Comparison of ENCODE assay signal across 25 cellular contexts in the genomic region with DNA sequence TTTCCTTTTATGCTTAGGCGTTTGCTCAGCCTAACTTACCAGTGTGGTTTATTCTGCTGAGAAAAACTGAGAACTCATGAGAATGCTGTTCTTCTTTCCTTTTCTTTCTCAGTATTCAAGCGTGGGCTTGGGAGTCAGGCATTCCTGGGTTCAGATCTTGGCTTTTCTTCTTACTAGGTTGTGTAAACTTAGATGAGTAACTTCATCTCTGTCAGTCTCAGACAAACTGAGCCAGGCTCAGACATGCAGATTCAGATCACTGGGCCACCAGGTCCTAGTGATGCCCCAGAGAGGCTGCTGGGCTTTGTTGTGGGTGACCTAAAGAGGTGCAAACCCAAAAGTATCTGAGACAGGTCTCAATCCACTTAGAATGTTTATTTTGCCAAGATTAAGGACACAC.
"Had no signal": no experiment of that assay in that cellular context is flagged by ENCODE, and none has a peak within 500 bp of the region (broad histone marks: within the 10 kb centered on the region; RNA-seq: fewer than 3 reads in every experiment).

No MANE protein-coding gene starts in this region.

- H3K9me3 ChIP-seq: left ventricle myocardium inferior, mucosa of descending colon, ovary, suprapubic skin, thoracic aorta, tibial artery, upper lobe of right lung had no signal

- H3K36me3 ChIP-seq: left ventricle myocardium inferior, ovary, suprapubic skin, thoracic aorta, tibial artery, upper lobe of right lung had no signal

- H3K27ac Mint-ChIP-seq: naive thymus-derived CD4-positive, alpha-beta T cell; natural killer cell treated with Interleukin-12 subunit alpha and Interleukin-12 subunit beta and Interleukin-15 and Interleukin-18, amount 100 ng/mL, for 72 hours; progenitor cell of endocrine pancreas; stimulated activated naive CD8-positive, alpha-beta T cell treated with anti-CD3 and anti-CD28 coated beads, Interleukin-15, Interleukin-2, amounts not matched to agents 100 ng/mL and 50 ng/mL, for 24 hours had no signal

- H3K9me3 Mint-ChIP-seq: natural killer cell treated with Interleukin-12 subunit alpha and Interleukin-12 subunit beta and Interleukin-15 and Interleukin-18, amount 100 ng/mL, for 72 hours had no signal

- H3K36me3 Mint-ChIP-seq: naive thymus-derived CD4-positive, alpha-beta T cell had no signal

- DNase-seq: hippocampal formation; kidney; left colon; left ventricle myocardium inferior; midbrain; mucosa of descending colon; naive thymus-derived CD4-positive, alpha-beta T cell; ovary; right cardiac atrium; stimulated activated CD4-positive, alpha-beta T cell treated with anti-CD3 and anti-CD28 coated beads, Interleukin-12 subunit alpha, Interleukin-12 subunit beta, amount 100 ng/mL, for 4 hours; stimulated activated CD4-positive, alpha-beta T cell treated with anti-CD3 and anti-CD28 coated beads, Interleukin-15, amount 100 ng/mL, for 24 hours; stimulated activated CD4-positive, alpha-beta T cell treated with anti-CD3 and anti-CD28 coated beads, Interleukin-2, amount 100 ng/mL, for 24 hours; stimulated activated CD4-positive, alpha-beta T cell treated with anti-CD3 and anti-CD28 coated beads, Interleukin-4, amount 100 ng/mL, for 1 hour; stimulated activated naive CD4-positive, alpha-beta T cell; tibial artery; trophoblast cell; upper lobe of right lung had no signal

- H3K27ac ChIP-seq: left ventricle myocardium inferior, ovary, skin epidermis, suprapubic skin, thoracic aorta, upper lobe of right lung had no signal

- H3K4me3 ChIP-seq: left ventricle myocardium inferior, lung, mucosa of descending colon, ovary, skin epidermis, suprapubic skin, thoracic aorta, tibial artery, upper lobe of right lung had no signal

- H3K4me3 Mint-ChIP-seq: naive thymus-derived CD4-positive, alpha-beta T cell; natural killer cell treated with Interleukin-12 subunit alpha and Interleukin-12 subunit beta and Interleukin-15 and Interleukin-18, amount 100 ng/mL, for 72 hours; stimulated activated naive CD8-positive, alpha-beta T cell treated with anti-CD3 and anti-CD28 coated beads, Interleukin-15, Interleukin-2, amounts not matched to agents 100 ng/mL and 50 ng/mL, for 24 hours had no signal

- ATAC-seq: left colon; mucosa of descending colon; naive thymus-derived CD4-positive, alpha-beta T cell; right cardiac atrium; sciatic nerve; upper lobe of right lung had no signal

- H3K27me3 ChIP-seq: ovary, suprapubic skin, tibial artery, upper lobe of right lung had no signal

- H3K4me1 ChIP-seq: suprapubic skin had no signal
